In the genomic region with DNA sequence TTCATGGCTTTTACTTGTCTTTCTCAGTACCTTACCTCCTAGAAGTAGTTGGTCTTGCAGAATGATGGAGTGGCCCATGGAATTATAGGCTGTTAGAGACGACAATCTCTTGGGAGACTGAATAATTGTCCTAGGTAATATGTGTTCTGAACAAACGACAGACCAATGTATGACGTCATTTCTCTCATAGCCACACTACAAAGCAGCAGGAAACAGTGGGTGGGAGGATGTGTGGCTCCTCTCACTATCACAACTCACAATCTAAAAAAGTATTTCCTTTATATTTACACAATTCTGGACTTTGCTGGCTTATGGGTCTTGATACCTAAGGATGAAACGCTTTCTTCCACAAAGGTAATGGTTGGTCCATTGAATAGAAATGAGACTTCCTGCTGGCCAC, we compare ENCODE assay signal across 23 cellular contexts.
DNase-seq lines count a peak whose midpoint lies in the region; ATAC-seq, FAIRE-seq and TF ChIP-seq lines count a peak whose summit lies in the region.
"Had no signal": no experiment of that assay in that cellular context is flagged by ENCODE, and none has a peak within 500 bp of the region (broad histone marks: within the 10 kb centered on the region; RNA-seq: fewer than 3 reads in every experiment).

No MANE protein-coding gene starts in this region.

- POLR2A ChIA-PET in HEK293 (lab: Yijun Ruan, JAX) (no interaction called here), GM12878 (lab: Charles Lee) (no interaction called here)

- TF ChIP-seq CTCF in HEK293 (tag by site-specific recombination; IDR thresholded peaks at IDR 0.05) (no peak), GM12878 (IDR thresholded peaks at IDR 0.05 in 2 of 3, conservative IDR thresholded peaks at IDR 0.05 in 1 of 3; ENCODE audit: control insufficient read depth in 2 of 3, extremely low read depth in 1 of 3, insufficient read depth in 1 of 3, low read depth in 3 of 3, low read length in 3 of 3) (no peak)

- no peaks in the 10 kb centered on the region for H3K27me3 ChIP-seq in GM12878 (replicated peaks in 1 of 2; ENCODE audit: control insufficient read depth in 2 of 2, insufficient read depth in 2 of 2, low read length in 1 of 2)
- H3K27me3 ChIP-seq: BE2C had no signal

- H3K4me3 Mint-ChIP-seq in activated T-helper 1 cell treated with anti-CD3 and anti-CD28 coated beads, Interleukin-12 subunit alpha, Interleukin-12 subunit beta, Interleukin-2, Interleukin-4 antibody, amounts not matched to agents 30 ng/mL and 10 ng/mL and 1 ng/mL, durations not matched to agents 14 hours and 24 hours and 36 hours = no peak overlapping the region
- H3K4me3 Mint-ChIP-seq: CD4-positive, alpha-beta memory T cell had no signal

- intact Hi-C loops in GM12878 (cut with micrococcal nuclease; ENCODE audit: unreplicated experiment) = no loop called here
- intact Hi-C loops in activated T-helper 1 cell treated with anti-CD3 and anti-CD28 coated beads, Interleukin-12 subunit alpha, Interleukin-12 subunit beta, Interleukin-2, Interleukin-4 antibody, amounts not matched to agents 30 ng/mL and 10 ng/mL and 1 ng/mL, durations not matched to agents 14 hours and 24 hours and 36 hours (cut with micrococcal nuclease) = no loop called here

- no peak for TF ChIP-seq RAD21 in GM12878 (IDR thresholded peaks at IDR 0.05; ENCODE audit: insufficient read depth, low read depth, low read length)

- DNase-seq in DMS53 (lab: John Stamatoyannopoulos, UW) (peak; percentile 27), DMS53 treated with DMSO at 0.1 percent for 48 hours (lab: John Stamatoyannopoulos, UW; ENCODE audit: unreplicated experiment) (no peak), GM12878 (ENCODE audit: low read depth, low spot score) (no peak)
- no peak for DNase-seq in activated T-helper 1 cell treated with anti-CD3 and anti-CD28 coated beads, Interleukin-12 subunit alpha, Interleukin-12 subunit beta, Interleukin-2, Interleukin-4 antibody, amounts not matched to agents 30 ng/mL and 10 ng/mL and 1 ng/mL, durations not matched to agents 14 hours and 24 hours and 36 hours (ENCODE audit: low spot score)
- DNase-seq in effector CD4-positive, alpha-beta T cell = no peak
- DNase-seq: ACHN; AML-193; BE2C; C1 segment of cervical spinal cord; Calu3; CD4-positive, alpha-beta memory T cell; COR-L47; DMS79; EL; GF-D8; GOT3 had no signal

- H3K4me2 ChIP-seq in GM12878 (ENCODE audit: control insufficient read depth, insufficient read depth) = no peak overlapping the region

- TF ChIP-seq POLR2A in GM12878 (IDR thresholded peaks at IDR 0.05; ENCODE audit: low read depth, low read length) = no peak

- H3K79me2 ChIP-seq in GM12878 (ENCODE audit: control insufficient read depth, insufficient read depth, low read length) = no peaks in the 10 kb centered on the region

- H4K20me1 ChIP-seq in GM12878 (ENCODE audit: control insufficient read depth, insufficient read depth) = no peaks in the 10 kb centered on the region

- WGBS in GM12878 (ENCODE audit: insufficient coverage, insufficient replicate concordance, low lambda C conversion rate, missing lambda C conversion rate) = 28% methylated on average over 4 of the region's 4 CpGs

- H3K4me1 ChIP-seq in HEK293 (ENCODE audit: control insufficient read depth, insufficient read depth, low read length) (no peaks in the 10 kb centered on the region), GM12878 (ENCODE audit: control insufficient read depth, insufficient read depth, low read length) (no peaks in the 10 kb centered on the region)
- H3K4me1 ChIP-seq: HAP-1 had no signal

- no TSS peak for BruUV-seq in GM12878 (replicated peaks; lab: Mats Ljungman, UMichigan)

- no peak overlapping the region for H3K27ac Mint-ChIP-seq in activated T-helper 1 cell treated with anti-CD3 and anti-CD28 coated beads, Interleukin-12 subunit alpha, Interleukin-12 subunit beta, Interleukin-2, Interleukin-4 antibody, amounts not matched to agents 30 ng/mL and 10 ng/mL and 1 ng/mL, durations not matched to agents 14 hours and 24 hours and 36 hours
- H3K27ac Mint-ChIP-seq: CD4-positive, alpha-beta memory T cell had no signal

- H3K4me3 ChIP-seq in HEK293 (ENCODE audit: low read depth, low read length) (no peak overlapping the region), GM12878 (no peak overlapping the region)
- H3K4me3 ChIP-seq: HAP-1 had no signal

- in situ Hi-C loops in GM12878 (cut with MboI) = no loop called here

- no peaks in the 10 kb centered on the region for H3K27me3 Mint-ChIP-seq in activated T-helper 1 cell treated with anti-CD3 and anti-CD28 coated beads, Interleukin-12 subunit alpha, Interleukin-12 subunit beta, Interleukin-2, Interleukin-4 antibody, amounts not matched to agents 30 ng/mL and 10 ng/mL and 1 ng/mL, durations not matched to agents 14 hours and 24 hours and 36 hours (ENCODE audit: insufficient read depth)
- H3K27me3 Mint-ChIP-seq: CD4-positive, alpha-beta memory T cell had no signal

- no peak overlapping the region for H2AFZ ChIP-seq in GM12878 (ENCODE audit: control insufficient read depth, low read depth, low read length)

- no peak for FAIRE-seq in GM12878 (lab: Jason Lieb, UNC)
- FAIRE-seq: A204.1, GM12892, H54 had no signal

- H3K9me3 Mint-ChIP-seq in activated T-helper 1 cell treated with anti-CD3 and anti-CD28 coated beads, Interleukin-12 subunit alpha, Interleukin-12 subunit beta, Interleukin-2, Interleukin-4 antibody, amounts not matched to agents 30 ng/mL and 10 ng/mL and 1 ng/mL, durations not matched to agents 14 hours and 24 hours and 36 hours = peaks cover 18% of the 10 kb centered on the region

- H3K27ac ChIP-seq in HEK293 (ENCODE audit: extremely low read depth, low read depth, low read length) = no peak overlapping the region
- H3K27ac ChIP-seq in GM12878 (ENCODE audit: control insufficient read depth, insufficient read depth) = no peak overlapping the region
- H3K27ac ChIP-seq: 22Rv1 had no signal

- H3K9me3 ChIP-seq in HEK293 (ENCODE audit: control insufficient read depth, insufficient read depth, low read depth, low read length) = no peaks in the 10 kb centered on the region
- H3K9me3 ChIP-seq in GM12878 (replicated peaks; ENCODE audit: control insufficient read depth, insufficient read depth, low read length) = no peaks in the 10 kb centered on the region; the same call in 2 of the 3 replicates
- H3K9me3 ChIP-seq: BE2C, HAP-1 had no signal

- no peaks in the 10 kb centered on the region for H3K4me1 Mint-ChIP-seq in activated T-helper 1 cell treated with anti-CD3 and anti-CD28 coated beads, Interleukin-12 subunit alpha, Interleukin-12 subunit beta, Interleukin-2, Interleukin-4 antibody, amounts not matched to agents 30 ng/mL and 10 ng/mL and 1 ng/mL, durations not matched to agents 14 hours and 24 hours and 36 hours (ENCODE audit: low read depth)
- H3K4me1 Mint-ChIP-seq: CD4-positive, alpha-beta memory T cell had no signal

- no peak for ATAC-seq in GM12878
- ATAC-seq in HG03342 (IDR thresholded peaks at IDR 0.05; ENCODE audit: unreplicated experiment) = no peak

- no peak for TF ChIP-seq EP300 in GM12878 (IDR thresholded peaks at IDR 0.05; ENCODE audit: borderline replicate concordance in 1 of 2, control insufficient read depth in 1 of 2, low read depth in 2 of 2, low read length in 2 of 2)

- CTCF ChIA-PET in HEK293 (lab: Yijun Ruan, JAX) (interaction anchor here (0.6 kb wide), 1 partner anchor 45 kb away, joined by 3 read pairs; no protein-coding TSS in a partner anchor), GM12878 (lab: Yijun Ruan, JAX) (no interaction called here)

- H3K9ac ChIP-seq in GM12878 (ENCODE audit: control insufficient read depth, insufficient read depth, low read length) = no peak overlapping the region

- H3K36me3 ChIP-seq in HEK293 (ENCODE audit: control insufficient read depth in 2 of 2, insufficient read depth in 1 of 2, low read length in 2 of 2) (no peaks in the 10 kb centered on the region), GM12878 (ENCODE audit: control insufficient read depth in 2 of 2, insufficient read depth in 2 of 2, low read length in 1 of 2) (no peaks in the 10 kb centered on the region)
- H3K36me3 ChIP-seq: BE2C, HAP-1 had no signal

- SMC1A ChIA-PET in GM12878 (lab: Charles Lee; ENCODE audit: uncharacterized antibody, unreplicated experiment) = no interaction called here

- H3K36me3 Mint-ChIP-seq in activated T-helper 1 cell treated with anti-CD3 and anti-CD28 coated beads, Interleukin-12 subunit alpha, Interleukin-12 subunit beta, Interleukin-2, Interleukin-4 antibody, amounts not matched to agents 30 ng/mL and 10 ng/mL and 1 ng/mL, durations not matched to agents 14 hours and 24 hours and 36 hours (ENCODE audit: low read depth) = no peaks in the 10 kb centered on the region
- H3K36me3 Mint-ChIP-seq: CD4-positive, alpha-beta memory T cell had no signal

- RAD21 ChIA-PET in GM12878 (lab: Charles Lee; ENCODE audit: unreplicated experiment) = no interaction called here

TF ChIP-seq in HEK293, 187 proteins besides CTCF, POLR2A, EP300 and RAD21 (continues in another document):
- TF ChIP-seq ZNF664 (tag by site-specific recombination; IDR thresholded peaks at IDR 0.05) = no peak

TF ChIP-seq in GM12878, 131 proteins besides CTCF, POLR2A, EP300 and RAD21:
- TF ChIP-seq HDAC6 (IDR thresholded peaks at IDR 0.05; ENCODE audit: unreplicated experiment) (no peak), ATF7 (IDR thresholded peaks at IDR 0.05; ENCODE audit: low read depth) (peak; percentile 76), FOS (IDR thresholded peaks at IDR 0.05; ENCODE audit: borderline replicate concordance, extremely low read depth, insufficient read length) (no peak), PAX5 (IDR thresholded peaks at IDR 0.05; ENCODE audit: borderline replicate concordance, low read depth, low read length) (no peak), SMAD1 (IDR thresholded peaks at IDR 0.05; ENCODE audit: low read depth, partially characterized antibody) (no peak)
- TF ChIP-seq, protein P1, sequence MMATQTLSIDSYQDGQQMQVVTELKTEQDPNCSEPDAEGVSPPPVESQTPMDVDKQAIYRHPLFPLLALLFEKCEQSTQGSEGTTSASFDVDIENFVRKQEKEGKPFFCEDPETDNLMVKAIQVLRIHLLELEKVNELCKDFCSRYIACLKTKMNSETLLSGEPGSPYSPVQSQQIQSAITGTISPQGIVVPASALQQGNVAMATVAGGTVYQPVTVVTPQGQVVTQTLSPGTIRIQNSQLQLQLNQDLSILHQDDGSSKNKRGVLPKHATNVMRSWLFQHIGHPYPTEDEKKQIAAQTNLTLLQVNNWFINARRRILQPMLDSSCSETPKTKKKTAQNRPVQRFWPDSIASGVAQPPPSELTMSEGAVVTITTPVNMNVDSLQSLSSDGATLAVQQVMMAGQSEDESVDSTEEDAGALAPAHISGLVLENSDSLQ (IDR thresholded peaks at IDR 0.05) = no peak
TF ChIP-seq in GM12878: peak in this region for 1.
